In the genomic region with DNA sequence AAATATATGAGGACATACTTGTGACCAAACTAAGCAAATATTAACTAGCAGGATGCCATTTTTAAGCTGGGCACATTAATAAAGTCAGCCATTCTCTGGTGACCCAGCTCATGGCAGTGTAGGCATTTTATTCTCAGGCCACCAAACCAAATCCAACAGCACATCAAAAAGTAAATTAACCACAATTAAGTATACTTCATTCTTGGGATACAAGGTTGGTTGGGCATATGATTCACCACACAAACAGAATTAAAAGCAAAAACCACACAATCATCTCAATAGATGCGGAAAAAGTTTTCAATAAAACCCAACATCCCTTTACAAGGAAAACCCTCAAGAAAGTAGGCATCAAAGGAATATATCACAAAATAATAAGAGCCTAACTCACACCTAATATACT, we compare ENCODE assay signal across 27 cellular contexts.
"Had no signal": no experiment of that assay in that cellular context is flagged by ENCODE, and none has a peak within 500 bp of the region (broad histone marks: within the 10 kb centered on the region; RNA-seq: fewer than 3 reads in every experiment).

No MANE protein-coding gene starts in this region.

- DNase-seq: activated CD4-positive, alpha-beta memory T cell treated with anti-CD3 and anti-CD28 coated beads for 36 hours; activated CD4-positive, alpha-beta T cell treated with anti-CD3 and anti-CD28 coated beads for 36 hours; activated CD4-positive, alpha-beta T cell treated with anti-CD3 and anti-CD28 coated beads, Interleukin-2, amount 10 ng/mL, durations not matched to agents 24 days and 14 days; activated CD4-positive, CD25-positive, alpha-beta regulatory T cell; activated CD4-positive, CD25-positive, alpha-beta regulatory T cell treated with anti-CD3 and anti-CD28 coated beads, Interleukin-2, amount 50 U/mL, for 72 hours; activated CD8-positive, alpha-beta memory T cell treated with anti-CD3 and anti-CD28 coated beads, Interleukin-2, amount 10 ng/mL, durations not matched to agents 7 days and 5 days; activated CD8-positive, alpha-beta memory T cell treated with anti-CD3 and anti-CD28 coated beads, Interleukin-2, amount 50 U/mL, for 4 hours; activated CD8-positive, alpha-beta T cell treated with anti-CD3 and anti-CD28 coated beads, Interleukin-2, amount 10 ng/mL, durations not matched to agents 7 days and 5 days; activated effector memory CD4-positive, alpha-beta T cell treated with anti-CD3 and anti-CD28 coated beads, Interleukin-2, amount 50 U/mL, for 16 hours; activated naive CD4-positive, alpha-beta T cell treated with anti-CD3 and anti-CD28 coated beads for 36 hours; activated naive CD8-positive, alpha-beta T cell treated with anti-CD3 and anti-CD28 coated beads for 36 hours; activated naive CD8-positive, alpha-beta T cell treated with anti-CD3 and anti-CD28 coated beads, Interleukin-2, amount 50 U/mL, for 24 hours; activated T-cell treated with anti-CD3 and anti-CD28 coated beads, Interleukin-2, amount 50 U/mL, for 1 hour; activated T-cell treated with anti-CD3 and anti-CD28 coated beads, Interleukin-2, amount 50 U/mL, for 48 hours; adrenal gland; amygdala; aorta; body of pancreas; caudate nucleus; dorsolateral prefrontal cortex; effector memory CD4-positive, alpha-beta T cell; endodermal cell; foreskin fibroblast; glutamatergic neuron; heart left ventricle; T-helper 2 cell had no signal

- H3K4me3 ChIP-seq: adrenal gland, body of pancreas, dorsolateral prefrontal cortex, heart left ventricle had no signal

- ATAC-seq: activated CD4-positive, alpha-beta T cell treated with anti-CD3 and anti-CD28 coated beads for 36 hours; activated CD8-positive, alpha-beta memory T cell treated with anti-CD3 and anti-CD28 coated beads, Interleukin-2, amount 10 ng/mL, durations not matched to agents 7 days and 5 days; activated CD8-positive, alpha-beta T cell treated with anti-CD3 and anti-CD28 coated beads, Interleukin-2, amount 10 ng/mL, durations not matched to agents 7 days and 5 days; activated naive CD8-positive, alpha-beta T cell treated with anti-CD3 and anti-CD28 coated beads, Interleukin-2, amount 50 U/mL, for 24 hours; body of pancreas; esophagus mucosa; heart left ventricle had no signal
